Comparison of ENCODE assay signal across 16 cellular contexts in genomic region chr20:52896348-52896747, GRCh38.
"Had no signal": no experiment of that assay in that cellular context is flagged by ENCODE, and none has a peak within 500 bp of the region (broad histone marks: within the 10 kb centered on the region; RNA-seq: fewer than 3 reads in every experiment).

No MANE protein-coding gene starts in this region.

- H3K4me3 ChIP-seq: body of pancreas, lung, right atrium auricular region, smooth muscle cell, tibial nerve had no signal

- H3K4me1 ChIP-seq: body of pancreas, right atrium auricular region, tibial nerve had no signal

- H3K36me3 ChIP-seq: right atrium auricular region, tibial nerve had no signal

- H3K4me3 Mint-ChIP-seq: activated CD8-positive, alpha-beta T cell treated with anti-CD3 and anti-CD28 coated beads for 36 hours; central memory CD8-positive, alpha-beta T cell; immature natural killer cell; natural killer cell; stimulated activated effector memory CD8-positive, alpha-beta T cell treated with anti-CD3 and anti-CD28 coated beads, Interleukin-12 subunit alpha, Interleukin-12 subunit beta, amount 100 ng/mL, for 72 hours had no signal

- H3K4me1 Mint-ChIP-seq: central memory CD8-positive, alpha-beta T cell; immature natural killer cell; natural killer cell had no signal

- H3K9me3 ChIP-seq: body of pancreas, right atrium auricular region, tibial nerve had no signal

- H3K27ac ChIP-seq: body of pancreas, right atrium auricular region, tibial nerve had no signal

- H3K27me3 ChIP-seq: body of pancreas, right atrium auricular region, tibial nerve had no signal

- H3K36me3 Mint-ChIP-seq: immature natural killer cell; natural killer cell; stimulated activated effector memory CD8-positive, alpha-beta T cell treated with anti-CD3 and anti-CD28 coated beads, Interleukin-12 subunit alpha, Interleukin-12 subunit beta, amount 100 ng/mL, for 72 hours had no signal

- H3K9me3 Mint-ChIP-seq: central memory CD8-positive, alpha-beta T cell; immature natural killer cell; stimulated activated effector memory CD8-positive, alpha-beta T cell treated with anti-CD3 and anti-CD28 coated beads, Interleukin-12 subunit alpha, Interleukin-12 subunit beta, amount 100 ng/mL, for 72 hours had no signal

- DNase-seq: activated CD8-positive, alpha-beta memory T cell treated with anti-CD3 and anti-CD28 coated beads, Interleukin-2, amount 50 U/mL, for 48 hours; activated CD8-positive, alpha-beta T cell treated with anti-CD3 and anti-CD28 coated beads for 36 hours; activated naive CD4-positive, alpha-beta T cell treated with Interleukin-2 at 50 U/mL for 16 hours; amniotic stem cell; body of pancreas; effector memory CD4-positive, alpha-beta T cell; immature natural killer cell; left cardiac atrium; natural killer cell; nucleus accumbens had no signal

- ATAC-seq: activated CD8-positive, alpha-beta T cell treated with anti-CD3 and anti-CD28 coated beads for 36 hours; body of pancreas; left cardiac atrium; natural killer cell; stimulated activated effector memory CD8-positive, alpha-beta T cell treated with anti-CD3 and anti-CD28 coated beads, Interleukin-12 subunit alpha, Interleukin-12 subunit beta, amount 100 ng/mL, for 72 hours had no signal

- H3K27ac Mint-ChIP-seq: activated CD8-positive, alpha-beta T cell treated with anti-CD3 and anti-CD28 coated beads for 36 hours; immature natural killer cell; natural killer cell; stimulated activated effector memory CD8-positive, alpha-beta T cell treated with anti-CD3 and anti-CD28 coated beads, Interleukin-12 subunit alpha, Interleukin-12 subunit beta, amount 100 ng/mL, for 72 hours had no signal
